In genomic region chr10:63521389-63522128, GRCh38 we compare ENCODE assay signal across 1 cellular context.
TF ChIP-seq lines count a peak whose summit lies in the region.

REEP3 (plus strand) TSS chr10:63521401; CDS start chr10:63521546, 145 bp downstream.

TF ChIP-seq in K562, 482 proteins besides CTCF, POLR2A, EP300 and RAD21 (continued from another document and continues in another):
- TF ChIP-seq NRF1 (conservative IDR thresholded peaks at IDR 0.05 in 1 of 2, IDR thresholded peaks at IDR 0.05 in 1 of 2) (peak; percentile 92 to 94), NFATC3 (IDR thresholded peaks at IDR 0.05) (no peak), SRF (CRISPR knock-in tag; IDR thresholded peaks at IDR 0.05) (0 out of 4 replicates have a peak, but pooled peaks of 1 of the 2 experiments have one; percentile 28), NCOR1 (IDR thresholded peaks at IDR 0.05) (no peak), CHD7 (IDR thresholded peaks at IDR 0.05; ENCODE audit: low read depth, low read length) (no peak), GTF2F1 (IDR thresholded peaks at IDR 0.05; ENCODE audit: low read depth, low read length) (peak; percentile 15; the same call in 1 of the 2 replicates), ETS1 (conservative IDR thresholded peaks at IDR 0.05; ENCODE audit: control insufficient read depth, low read depth, low read length) (no peak), ATF3 (IDR thresholded peaks at IDR 0.05) (no peak), ATF3 (CRISPR knock-in tag; conservative IDR thresholded peaks at IDR 0.05) (peak; percentile 35; the same call in 1 of the 2 replicates), ELK1 (CRISPR knock-in tag; IDR thresholded peaks at IDR 0.05) (0 out of 2 replicates have a peak, but pooled peaks have one; percentile 47), TEAD4 (IDR thresholded peaks at IDR 0.05; ENCODE audit: low read length) (no peak; the same call in 1 of the 2 replicates), TEAD4 (CRISPR knock-in tag; IDR thresholded peaks at IDR 0.05; ENCODE audit: borderline replicate concordance) (no peak), PRMT5 (CRISPR knock-in tag; IDR thresholded peaks at IDR 0.05) (0 out of 2 replicates have a peak, but pooled peaks have one; percentile 62), ZNF583 (CRISPR knock-in tag; IDR thresholded peaks at IDR 0.05) (no peak), HDAC1 (IDR thresholded peaks at IDR 0.05) (no peak), SRSF1 (IDR thresholded peaks at IDR 0.05; ENCODE audit: low read depth, low read length) (0 out of 2 replicates have a peak, but pooled peaks have one; percentile 32), ZNF197 (CRISPR knock-in tag; IDR thresholded peaks at IDR 0.05; ENCODE audit: low read depth) (no peak; the same call in 1 of the 2 replicates), MYNN (IDR thresholded peaks at IDR 0.05) (no peak), MYNN (CRISPR knock-in tag; IDR thresholded peaks at IDR 0.05) (no peak), GTF2A2 (tag; IDR thresholded peaks at IDR 0.05) (no peak), UBTF (IDR thresholded peaks at IDR 0.05; ENCODE audit: borderline replicate concordance in 1 of 2, low read depth in 2 of 2, low read length in 2 of 2) (peak; percentile 62 to 68), RBFOX2 (IDR thresholded peaks at IDR 0.05; ENCODE audit: low read depth, low read length) (peak; percentile 91), KDM5B (IDR thresholded peaks at IDR 0.05; ENCODE audit: insufficient replicate concordance, low read depth, low read length) (peak; percentile 66), TSHZ1 (CRISPR knock-in tag; IDR thresholded peaks at IDR 0.05) (no peak), SIX5 (IDR thresholded peaks at IDR 0.05; ENCODE audit: borderline replicate concordance in 1 of 2, insufficient read depth in 1 of 2, low read depth in 1 of 2, low read length in 2 of 2) (no peak), HNRNPLL (IDR thresholded peaks at IDR 0.05; ENCODE audit: low read depth, low read length, poor library complexity, severe bottlenecking) (peak; percentile 96), ARNT (IDR thresholded peaks at IDR 0.05) (no peak), ZNF785 (CRISPR knock-in tag; IDR thresholded peaks at IDR 0.05) (no peak), ZBTB11 (CRISPR knock-in tag; IDR thresholded peaks at IDR 0.05) (peak in 1 of 3 experiments; percentile 58; a peak in 2 of 6 replicates), MEIS2 (IDR thresholded peaks at IDR 0.05; ENCODE audit: partially characterized antibody) (peak; percentile 78), BCL6 (CRISPR knock-in tag; IDR thresholded peaks at IDR 0.05) (no peak)
